2 cellular contexts compared by ENCODE assay signal in the genomic region with DNA sequence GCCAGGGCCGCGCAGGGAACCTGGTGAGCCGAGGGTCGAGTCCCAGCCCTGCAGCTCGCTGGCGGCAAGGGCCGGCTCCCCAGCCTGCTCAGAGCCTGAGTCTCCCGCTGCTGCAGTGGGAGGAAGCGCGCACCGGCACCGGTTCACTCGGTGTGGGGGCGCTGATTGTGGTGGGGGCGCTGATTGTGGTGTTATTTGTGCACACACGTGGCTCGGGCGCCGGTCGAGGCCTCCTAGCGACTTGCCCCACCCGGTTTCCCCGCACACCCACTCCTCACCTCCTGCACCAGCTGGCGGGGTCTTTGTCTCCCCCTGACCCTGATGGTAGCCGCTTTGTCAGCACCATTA.
TF ChIP-seq lines count a peak whose summit lies in the region.

No MANE protein-coding gene starts in this region.

TF ChIP-seq in SK-N-SH, 30 proteins besides CTCF, POLR2A, EP300 and RAD21 (continued from another document):
- TF ChIP-seq, protein P1, sequence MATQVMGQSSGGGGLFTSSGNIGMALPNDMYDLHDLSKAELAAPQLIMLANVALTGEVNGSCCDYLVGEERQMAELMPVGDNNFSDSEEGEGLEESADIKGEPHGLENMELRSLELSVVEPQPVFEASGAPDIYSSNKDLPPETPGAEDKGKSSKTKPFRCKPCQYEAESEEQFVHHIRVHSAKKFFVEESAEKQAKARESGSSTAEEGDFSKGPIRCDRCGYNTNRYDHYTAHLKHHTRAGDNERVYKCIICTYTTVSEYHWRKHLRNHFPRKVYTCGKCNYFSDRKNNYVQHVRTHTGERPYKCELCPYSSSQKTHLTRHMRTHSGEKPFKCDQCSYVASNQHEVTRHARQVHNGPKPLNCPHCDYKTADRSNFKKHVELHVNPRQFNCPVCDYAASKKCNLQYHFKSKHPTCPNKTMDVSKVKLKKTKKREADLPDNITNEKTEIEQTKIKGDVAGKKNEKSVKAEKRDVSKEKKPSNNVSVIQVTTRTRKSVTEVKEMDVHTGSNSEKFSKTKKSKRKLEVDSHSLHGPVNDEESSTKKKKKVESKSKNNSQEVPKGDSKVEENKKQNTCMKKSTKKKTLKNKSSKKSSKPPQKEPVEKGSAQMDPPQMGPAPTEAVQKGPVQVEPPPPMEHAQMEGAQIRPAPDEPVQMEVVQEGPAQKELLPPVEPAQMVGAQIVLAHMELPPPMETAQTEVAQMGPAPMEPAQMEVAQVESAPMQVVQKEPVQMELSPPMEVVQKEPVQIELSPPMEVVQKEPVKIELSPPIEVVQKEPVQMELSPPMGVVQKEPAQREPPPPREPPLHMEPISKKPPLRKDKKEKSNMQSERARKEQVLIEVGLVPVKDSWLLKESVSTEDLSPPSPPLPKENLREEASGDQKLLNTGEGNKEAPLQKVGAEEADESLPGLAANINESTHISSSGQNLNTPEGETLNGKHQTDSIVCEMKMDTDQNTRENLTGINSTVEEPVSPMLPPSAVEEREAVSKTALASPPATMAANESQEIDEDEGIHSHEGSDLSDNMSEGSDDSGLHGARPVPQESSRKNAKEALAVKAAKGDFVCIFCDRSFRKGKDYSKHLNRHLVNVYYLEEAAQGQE (IDR thresholded peaks at IDR 0.05; ENCODE audit: low read depth, low read length): no peak
- TF ChIP-seq MXI1 (IDR thresholded peaks at IDR 0.05; ENCODE audit: low read depth, low read length): no peak
- no peak for TF ChIP-seq RCOR1 (IDR thresholded peaks at IDR 0.05; ENCODE audit: low read length)
- no peak for TF ChIP-seq MEF2A (IDR thresholded peaks at IDR 0.05; ENCODE audit: borderline replicate concordance, low read depth)
- TF ChIP-seq SIN3A (IDR thresholded peaks at IDR 0.05; ENCODE audit: borderline replicate concordance, low read depth, low read length): no peak
- no peak for TF ChIP-seq CHD2 (IDR thresholded peaks at IDR 0.05; ENCODE audit: low read length, partially characterized antibody)
- TF ChIP-seq JUND (IDR thresholded peaks at IDR 0.05): no peak

TF ChIP-seq in SK-N-SH treated with all-trans-retinoic acid at 6 μM for 48 hours, 23 proteins besides CTCF, POLR2A, EP300 and RAD21 (continued from another document):
- TF ChIP-seq BACH2 (CRISPR knock-in tag; IDR thresholded peaks at IDR 0.05; ENCODE audit: borderline replicate concordance) (no peak), ZFP3 (CRISPR knock-in tag; IDR thresholded peaks at IDR 0.05) (no peak), CSDC2 (CRISPR knock-in tag; IDR thresholded peaks at IDR 0.05) (no peak), ESRRG (CRISPR knock-in tag; IDR thresholded peaks at IDR 0.05) (no peak), OSR1 (CRISPR knock-in tag; IDR thresholded peaks at IDR 0.05) (no peak)
- TF ChIP-seq, protein P2, sequence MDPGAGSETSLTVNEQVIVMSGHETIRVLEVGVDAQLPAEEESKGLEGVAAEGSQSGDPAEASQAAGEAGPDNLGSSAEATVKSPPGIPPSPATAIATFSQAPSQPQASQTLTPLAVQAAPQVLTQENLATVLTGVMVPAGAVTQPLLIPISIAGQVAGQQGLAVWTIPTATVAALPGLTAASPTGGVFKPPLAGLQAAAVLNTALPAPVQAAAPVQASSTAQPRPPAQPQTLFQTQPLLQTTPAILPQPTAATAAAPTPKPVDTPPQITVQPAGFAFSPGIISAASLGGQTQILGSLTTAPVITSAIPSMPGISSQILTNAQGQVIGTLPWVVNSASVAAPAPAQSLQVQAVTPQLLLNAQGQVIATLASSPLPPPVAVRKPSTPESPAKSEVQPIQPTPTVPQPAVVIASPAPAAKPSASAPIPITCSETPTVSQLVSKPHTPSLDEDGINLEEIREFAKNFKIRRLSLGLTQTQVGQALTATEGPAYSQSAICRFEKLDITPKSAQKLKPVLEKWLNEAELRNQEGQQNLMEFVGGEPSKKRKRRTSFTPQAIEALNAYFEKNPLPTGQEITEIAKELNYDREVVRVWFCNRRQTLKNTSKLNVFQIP (CRISPR knock-in tag; IDR thresholded peaks at IDR 0.05; ENCODE audit: borderline replicate concordance, low read depth): no peak
- TF ChIP-seq, protein P3, sequence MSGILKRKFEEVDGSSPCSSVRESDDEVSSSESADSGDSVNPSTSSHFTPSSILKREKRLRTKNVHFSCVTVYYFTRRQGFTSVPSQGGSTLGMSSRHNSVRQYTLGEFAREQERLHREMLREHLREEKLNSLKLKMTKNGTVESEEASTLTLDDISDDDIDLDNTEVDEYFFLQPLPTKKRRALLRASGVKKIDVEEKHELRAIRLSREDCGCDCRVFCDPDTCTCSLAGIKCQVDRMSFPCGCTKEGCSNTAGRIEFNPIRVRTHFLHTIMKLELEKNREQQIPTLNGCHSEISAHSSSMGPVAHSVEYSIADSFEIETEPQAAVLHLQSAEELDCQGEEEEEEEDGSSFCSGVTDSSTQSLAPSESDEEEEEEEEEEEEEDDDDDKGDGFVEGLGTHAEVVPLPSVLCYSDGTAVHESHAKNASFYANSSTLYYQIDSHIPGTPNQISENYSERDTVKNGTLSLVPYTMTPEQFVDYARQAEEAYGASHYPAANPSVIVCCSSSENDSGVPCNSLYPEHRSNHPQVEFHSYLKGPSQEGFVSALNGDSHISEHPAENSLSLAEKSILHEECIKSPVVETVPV (CRISPR knock-in tag; IDR thresholded peaks at IDR 0.05): no peak
